8 cellular contexts compared by ENCODE assay signal in the genomic region with DNA sequence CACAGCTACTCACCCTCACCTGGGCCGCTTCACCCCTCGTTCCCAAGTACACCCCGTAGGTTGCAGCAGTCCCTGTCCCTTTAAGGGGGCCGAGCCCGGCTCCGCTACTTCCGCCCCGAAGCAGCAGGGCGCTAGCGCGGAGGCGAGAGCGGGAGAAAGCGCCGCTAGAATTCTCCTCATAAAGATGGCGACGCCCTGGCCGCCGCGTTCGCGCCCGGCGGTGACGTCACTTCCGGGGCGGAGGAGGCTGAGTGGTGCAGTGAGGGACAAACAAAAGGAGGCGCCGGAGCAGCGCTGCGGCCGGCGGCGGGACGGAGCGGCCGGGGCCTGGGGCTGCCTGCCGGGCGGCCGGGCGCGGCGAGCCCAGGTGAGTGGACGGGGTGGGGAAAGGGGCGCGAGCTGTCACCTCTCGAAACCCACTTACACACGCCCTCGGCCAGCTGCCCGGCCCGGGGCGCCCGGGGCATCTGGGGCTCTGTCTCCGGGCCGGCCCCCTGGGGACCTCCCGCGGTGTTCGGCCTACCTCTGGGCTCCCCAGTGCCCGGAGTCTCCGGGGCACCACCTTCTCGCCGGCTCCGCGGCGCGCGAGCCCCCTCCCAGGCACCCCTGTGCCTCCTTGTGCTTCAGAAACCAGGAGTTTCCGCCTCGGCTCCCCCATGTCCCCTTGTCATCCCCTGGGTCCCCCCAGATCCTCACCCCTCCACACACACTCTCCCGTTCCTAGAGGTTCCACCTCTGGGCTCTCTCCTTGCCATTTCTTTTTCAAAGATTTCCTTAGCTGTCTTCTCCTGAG.
A peak's percentile ranks its signal among the peaks of the same experiment; 100 is the strongest.
DNase-seq lines count a peak whose midpoint lies in the region; ATAC-seq, FAIRE-seq and TF ChIP-seq lines count a peak whose summit lies in the region.

A gene (minus strand): TSS at position 67 of the 793 bp plus-strand sequence. CDS start 36,545 bp downstream, outside the sequence.
A gene (plus strand): TSS at position 250 of the 793 bp plus-strand sequence. CDS start 25,032 bp downstream, outside the sequence.

- no peaks in the 10 kb centered on the region for H3K27me3 ChIP-seq in MM.1S (replicated peaks; ENCODE audit: insufficient read depth, low read length)

- H2AFZ ChIP-seq in MM.1S (ENCODE audit: low read length): peak within 1 kb of the TSS; percentile 91

- DNase-seq in HCEC 1CT: peak; percentile 94
- DNase-seq in MM.1S: peak; percentile 98
- peak; percentile 93 for DNase-seq in SHP77 treated with DMSO at 0.1 percent for 48 hours (lab: John Stamatoyannopoulos, UW)
- peak; percentile 100 for DNase-seq in activated effector memory CD4-positive, alpha-beta T cell treated with anti-CD3 and anti-CD28 coated beads, Interleukin-2, amount 50 U/mL, for 16 hours
- DNase-seq in fibroblast of pulmonary artery (ENCODE audit: low read depth): peak; percentile 95
- DNase-seq in stimulated activated naive CD8-positive, alpha-beta T cell treated with anti-CD3 and anti-CD28 coated beads, Interleukin-15, Interleukin-2, amounts not matched to agents 100 U/mL and 50 U/mL, for 24 hours: peak; percentile 99

- peaks cover 6% of the 10 kb centered on the region for H3F3A ChIP-seq in MM.1S (ENCODE audit: insufficient read depth, low read length)

- peaks cover 67% of the 10 kb centered on the region for H3K79me2 ChIP-seq in MM.1S (ENCODE audit: low read length)

- peaks cover 8% of the 10 kb centered on the region for H3K36me3 Mint-ChIP-seq in nephron (ENCODE audit: low read depth)

- H3K9me3 ChIP-seq in MM.1S (replicated peaks; ENCODE audit: insufficient read depth, low read length): no peaks in the 10 kb centered on the region

- peak within 1 kb of the TSS; percentile 73 for H3K4me2 ChIP-seq in MM.1S (ENCODE audit: low read depth, low read length)

- peak within 1 kb of the TSS; percentile 97 for H3K4me3 ChIP-seq in MM.1S (ENCODE audit: low read length)
- peak within 1 kb of the TSS; percentile 93 for H3K4me3 ChIP-seq in fibroblast of pulmonary artery (replicated peaks; ENCODE audit: low read depth, low read length)

- peaks cover 8% of the 10 kb centered on the region for H3K27me3 Mint-ChIP-seq in nephron (ENCODE audit: low read depth)

- H3K4me3 Mint-ChIP-seq in nephron: peak within 1 kb of the TSS; percentile 99

- H3K9me2 ChIP-seq in MM.1S (replicated peaks; ENCODE audit: insufficient read depth, low read length): no peaks in the 10 kb centered on the region

- peaks cover 4% of the 10 kb centered on the region; the same call in 1 of the 2 replicates for H3K4me1 ChIP-seq in MM.1S (ENCODE audit: low read length)

- peak; percentile 96 for ATAC-seq in stimulated activated naive CD8-positive, alpha-beta T cell treated with anti-CD3 and anti-CD28 coated beads, Interleukin-15, Interleukin-2, amounts not matched to agents 100 U/mL and 50 U/mL, for 24 hours

- peak within 1 kb of the TSS; percentile 90 for H3K9ac ChIP-seq in MM.1S (ENCODE audit: low read length)

- no peaks in the 10 kb centered on the region for H4K20me1 ChIP-seq in MM.1S (ENCODE audit: insufficient read depth, low read length)

- H3K27ac ChIP-seq in MM.1S (ENCODE audit: low read length): peak within 1 kb of the TSS; percentile 58; the same call in 1 of the 2 replicates

- no peaks in the 10 kb centered on the region for H3K9me3 Mint-ChIP-seq in nephron

- H3K27ac Mint-ChIP-seq in nephron: peak within 1 kb of the TSS; percentile 94 to 97 (median 96)

- TF ChIP-seq CTCF in MM.1S (IDR thresholded peaks at IDR 0.05; ENCODE audit: low read length) (no peak), fibroblast of pulmonary artery (IDR thresholded peaks at IDR 0.05; ENCODE audit: low read length, missing control alignments) (no peak), nephron (IDR thresholded peaks at IDR 0.05; ENCODE audit: unreplicated experiment in 3 of 3) (no peak)

- H3K4me1 Mint-ChIP-seq in nephron: peaks cover 37% of the 10 kb centered on the region

- H3K36me3 ChIP-seq in MM.1S (replicated peaks; ENCODE audit: insufficient read depth, low read length): no peaks in the 10 kb centered on the region

- FAIRE-seq in G401.6 (lab: Jason Lieb, UNC): peak; percentile 86

Comparison
In these comparisons a context has a peak if more than half of its experiments do, and no peak if none do; other contexts are left out.
1. Peak in every context shown above with its lines: DNase-seq, ATAC-seq, H3K4me3 ChIP-seq and H3K27ac ChIP-seq.